12 cellular contexts compared by ENCODE assay signal in the genomic region with DNA sequence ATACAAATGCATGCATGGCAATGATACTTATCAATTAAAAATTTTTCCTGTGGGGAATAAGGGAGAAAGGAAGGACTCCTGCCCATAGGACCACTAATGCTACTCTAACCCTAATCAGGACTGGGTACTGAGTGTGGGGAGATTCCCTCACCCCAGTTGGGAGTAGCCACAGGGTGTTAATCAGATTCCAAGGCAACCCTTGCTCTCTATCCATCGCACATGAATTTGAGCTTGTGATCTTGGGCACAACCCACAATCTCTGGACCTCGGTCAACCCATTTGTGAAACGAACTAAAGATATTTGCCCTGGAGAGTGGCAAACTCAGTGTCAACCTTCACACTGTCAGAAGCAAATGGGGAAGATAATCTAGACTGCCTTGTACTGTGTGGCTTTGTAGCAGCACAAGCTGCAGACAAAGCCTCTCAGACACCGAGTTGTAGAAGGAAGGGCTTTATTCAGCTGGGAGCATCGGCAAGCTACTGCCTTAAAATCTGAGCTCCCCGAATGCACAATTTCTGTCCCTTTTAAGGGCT.
DNase-seq lines count a peak whose midpoint lies in the region; ATAC-seq and TF ChIP-seq lines count a peak whose summit lies in the region.
"Had no signal": no experiment of that assay in that cellular context is flagged by ENCODE, and none has a peak within 500 bp of the region (broad histone marks: within the 10 kb centered on the region; RNA-seq: fewer than 3 reads in every experiment).

No MANE protein-coding gene starts in this region.

- no peaks in the 10 kb centered on the region for H3K4me1 ChIP-seq in smooth muscle cell (ENCODE audit: low read depth)

- H3K27me3 Mint-ChIP-seq in T-cell = peaks cover 0 to 11% of the 10 kb centered on the region in 2 donors

- peak overlapping the region in 41 of 59 donors; percentile 7 to 79 (median 42) for H3K27ac ChIP-seq in dorsolateral prefrontal cortex
- peak overlapping the region; percentile 54 for H3K27ac ChIP-seq in smooth muscle cell (ENCODE audit: low read depth)
- H3K27ac ChIP-seq: vagina had no signal

- H3K27ac Mint-ChIP-seq in T-cell = no peak overlapping the region
- H3K27ac Mint-ChIP-seq: WTC11 had no signal

- H3K36me3 Mint-ChIP-seq in T-cell = no peaks in the 10 kb centered on the region

- no peak overlapping the region for H3K4me3 Mint-ChIP-seq in T-cell
- H3K4me3 Mint-ChIP-seq: natural killer cell treated with Interleukin-12 subunit alpha and Interleukin-12 subunit beta and Interleukin-15 and Interleukin-18, amount 100 ng/mL, for 72 hours; WTC11 had no signal

- DNase-seq in dorsolateral prefrontal cortex (no peak), smooth muscle cell (lab: John Stamatoyannopoulos, UW; ENCODE audit: unreplicated experiment) (no peak), dedifferentiated amniotic fluid mesenchymal stem cell (ENCODE audit: extremely low spot score) (no peak), T-cell (no peak), NCI-H1694 (lab: John Stamatoyannopoulos, UW) (no peak)
- DNase-seq: activated effector memory CD4-positive, alpha-beta T cell treated with Interleukin-2 at 50 U/mL for 16 hours had no signal

- H3K9ac ChIP-seq in smooth muscle cell (ENCODE audit: low read depth) = no peak overlapping the region

- intact Hi-C loops in dorsolateral prefrontal cortex (cut with DNase I) = no loop called here

- in situ Hi-C loops in GM18951 (cut with MboI; ENCODE audit: low sequenced_read_pairs, unreplicated experiment) = no loop called here

- 89% methylated on average over 6 of the region's 6 CpGs for WGBS in smooth muscle cell (ENCODE audit: low lambda C conversion rate)

- CTCF ChIA-PET in T-cell (lab: Charles Lee) = no interaction called here

- no peak overlapping the region for H2AFZ ChIP-seq in smooth muscle cell (ENCODE audit: low read depth)

- H4K20me1 ChIP-seq in smooth muscle cell (ENCODE audit: low read depth) = no peaks in the 10 kb centered on the region

- H3K9me3 Mint-ChIP-seq in T-cell = peaks cover 3 to 10% (median 9%) of the 10 kb centered on the region in 3 donors
- H3K9me3 Mint-ChIP-seq: natural killer cell treated with Interleukin-12 subunit alpha and Interleukin-12 subunit beta and Interleukin-15 and Interleukin-18, amount 100 ng/mL, for 72 hours had no signal

- peak; percentile 36 for ATAC-seq in HG03432 (IDR thresholded peaks at IDR 0.05; ENCODE audit: unreplicated experiment)
- no peak for ATAC-seq in GM18868 (IDR thresholded peaks at IDR 0.05; ENCODE audit: unreplicated experiment)
- no peak for ATAC-seq in T-cell (replicated peaks in 1 of 4)
- ATAC-seq: WTC11 had no signal

- H3K9me3 ChIP-seq in smooth muscle cell (replicated peaks; ENCODE audit: low read depth) = no peaks in the 10 kb centered on the region
- H3K9me3 ChIP-seq: vagina had no signal

- H3K4me2 ChIP-seq in smooth muscle cell = no peak overlapping the region

- peak; percentile 32 for TF ChIP-seq POLR2A in GM18951 (IDR thresholded peaks at IDR 0.05; ENCODE audit: extremely low read depth, insufficient read depth, insufficient read length)

- H3F3A ChIP-seq in smooth muscle cell (ENCODE audit: low read depth) = no peaks in the 10 kb centered on the region

- POLR2A ChIA-PET in T-cell (lab: Charles Lee) = no interaction called here

- no peaks in the 10 kb centered on the region for H3K36me3 ChIP-seq in smooth muscle cell (ENCODE audit: low read depth)
- H3K36me3 ChIP-seq: vagina had no signal

- H3K79me2 ChIP-seq in smooth muscle cell (ENCODE audit: low read depth) = no peaks in the 10 kb centered on the region

- H3K27me3 ChIP-seq in dorsolateral prefrontal cortex (no peaks in the 10 kb centered on the region), smooth muscle cell (ENCODE audit: low read depth) (no peaks in the 10 kb centered on the region)
- H3K27me3 ChIP-seq: vagina had no signal

- no peak overlapping the region for H3K4me3 ChIP-seq in dorsolateral prefrontal cortex
- H3K4me3 ChIP-seq in smooth muscle cell = no peak overlapping the region
- H3K4me3 ChIP-seq: vagina had no signal

- peaks cover 0 to 11% (median 10%) of the 10 kb centered on the region in 3 donors for H3K4me1 Mint-ChIP-seq in T-cell

- TF ChIP-seq CTCF in dorsolateral prefrontal cortex (IDR thresholded peaks at IDR 0.05 in 54 of 56, conservative IDR thresholded peaks at IDR 0.05 in 2 of 56; ENCODE audit: low read depth in 1 of 56, partially characterized antibody in 56 of 56) (no peak), smooth muscle cell (IDR thresholded peaks at IDR 0.05; ENCODE audit: borderline replicate concordance, insufficient read depth, poor library complexity, severe bottlenecking) (no peak)
